1 cellular context compared by ENCODE assay signal in the genomic region with DNA sequence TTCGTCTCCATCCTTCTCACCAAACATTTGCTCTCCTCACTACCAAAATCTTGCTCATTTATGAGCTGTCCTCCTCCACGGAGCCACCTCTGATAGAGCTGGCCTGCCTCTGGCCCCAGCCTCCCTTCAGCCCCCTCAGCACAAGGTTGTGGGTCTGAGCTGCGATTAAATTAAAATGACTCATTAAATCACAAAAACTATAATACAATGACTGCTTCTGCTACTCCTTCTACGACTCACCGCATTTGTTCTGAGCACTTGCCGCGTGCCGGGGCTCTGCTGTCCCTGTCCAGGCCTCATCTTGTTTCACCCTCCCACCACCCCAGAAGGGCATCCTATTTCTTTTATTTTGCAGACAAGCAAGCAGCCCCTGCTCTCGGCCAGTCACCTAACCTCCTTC.
TF ChIP-seq lines count a peak whose summit lies in the region.

No MANE protein-coding gene starts in this region.

TF ChIP-seq in GM12891, 5 proteins besides CTCF, POLR2A, EP300 and RAD21:
- TF ChIP-seq TAF1 (IDR thresholded peaks at IDR 0.05; ENCODE audit: low read depth, low read length) (no peak), SPI1 (IDR thresholded peaks at IDR 0.05; ENCODE audit: low read depth, low read length) (no peak), POU2F2 (IDR thresholded peaks at IDR 0.05; ENCODE audit: low read depth, low read length) (no peak), POLR2AphosphoS5 (IDR thresholded peaks at IDR 0.05; ENCODE audit: low read depth, low read length) (no peak), PAX5 (IDR thresholded peaks at IDR 0.05; ENCODE audit: insufficient read depth, low read length, severe bottlenecking) (no peak)
